10 cellular contexts compared by ENCODE assay signal in genomic region chrX:40090961-40091360, GRCh38. TPM values are rescaled to one million over a fixed set of nuclear protein-coding genes. Genes with fewer than 3 reads are reported as not detected.
DNase-seq lines count a peak whose midpoint lies in the region; ATAC-seq and TF ChIP-seq lines count a peak whose summit lies in the region.
"Had no signal": no experiment of that assay in that cellular context is flagged by ENCODE, and none has a peak within 500 bp of the region (broad histone marks: within the 10 kb centered on the region; RNA-seq: fewer than 3 reads in every experiment).

No MANE protein-coding gene starts in this region.

- ATAC-seq in naive thymus-derived CD4-positive, alpha-beta T cell: no peak
- ATAC-seq in HG03520 (IDR thresholded peaks at IDR 0.05; ENCODE audit: unreplicated experiment): no peak

- DNase-seq in BE2C: no peak
- peak; percentile 51 for DNase-seq in H7
- no peak for DNase-seq in ascending aorta (ENCODE audit: low spot score in 2 of 2)
- DNase-seq in naive thymus-derived CD4-positive, alpha-beta T cell: no peak
- no peak for DNase-seq in NCI-H1092 (lab: John Stamatoyannopoulos, UW)
- no peak for DNase-seq in NCI-H748 treated with DMSO at 0.1 percent for 48 hours (lab: John Stamatoyannopoulos, UW)
- DNase-seq in brain microvascular endothelial cell: no peak
- DNase-seq: NCI-H146, RPMI8226 had no signal

- H3K36me3 ChIP-seq in BE2C (no peaks in the 10 kb centered on the region; the same call in 1 of the 2 replicates), H7 (replicated peaks; ENCODE audit: control insufficient read depth, insufficient read depth, low read length) (no peaks in the 10 kb centered on the region), ascending aorta (no peaks in the 10 kb centered on the region), brain microvascular endothelial cell (replicated peaks) (no peaks in the 10 kb centered on the region)
- no peaks in the 10 kb centered on the region for H3K36me3 ChIP-seq in naive thymus-derived CD4-positive, alpha-beta T cell (ENCODE audit: control insufficient read depth in 2 of 3, insufficient read depth in 3 of 3, low read length in 3 of 3)

- H3K4me1 ChIP-seq in BE2C: peaks cover 15% of the 10 kb centered on the region; the same call in 1 of the 2 replicates
- H3K4me1 ChIP-seq in ascending aorta: peaks cover 0 to 5% of the 10 kb centered on the region in 2 donors
- peaks cover 16 to 38% of the 10 kb centered on the region in 2 donors for H3K4me1 ChIP-seq in naive thymus-derived CD4-positive, alpha-beta T cell (ENCODE audit: control insufficient read depth in 2 of 2, insufficient read depth in 2 of 2, low read length in 2 of 2)

- peak overlapping the region; percentile 61 to 83 (median 75) for H3K4me3 Mint-ChIP-seq in naive thymus-derived CD4-positive, alpha-beta T cell

- H3K27ac Mint-ChIP-seq in naive thymus-derived CD4-positive, alpha-beta T cell: peak overlapping the region in 3 of 9 donors; percentile 21 to 69 (median 63)

- TF ChIP-seq CTCF in BE2C (IDR thresholded peaks at IDR 0.05; ENCODE audit: low read depth, low read length) (no peak), ascending aorta (IDR thresholded peaks at IDR 0.05) (no peak), brain microvascular endothelial cell (IDR thresholded peaks at IDR 0.05; ENCODE audit: low read depth, low read length, missing control alignments) (no peak)

- peaks cover 0 to 4% (median 0%) of the 10 kb centered on the region in 5 donors for H3K36me3 Mint-ChIP-seq in naive thymus-derived CD4-positive, alpha-beta T cell

- POLR2A ChIA-PET in naive thymus-derived CD4-positive, alpha-beta T cell (lab: Charles Lee): interaction anchor here (0.6 to 1.5 kb wide), 5 partner anchors 60 to 87 kb away, joined by 3 to 5 read pairs (median 3); no protein-coding TSS in a partner anchor

- H3K27me3 ChIP-seq in BE2C: no peaks in the 10 kb centered on the region
- peaks cover 45% of the 10 kb centered on the region; the same call in 1 of the 2 replicates for H3K27me3 ChIP-seq in H7 (ENCODE audit: control insufficient read depth, insufficient read depth, low read length)
- no peaks in the 10 kb centered on the region for H3K27me3 ChIP-seq in ascending aorta
- H3K27me3 ChIP-seq in naive thymus-derived CD4-positive, alpha-beta T cell (ENCODE audit: control insufficient read depth in 2 of 2, insufficient read depth in 2 of 2, low read length in 2 of 2): no peaks in the 10 kb centered on the region
- no peaks in the 10 kb centered on the region for H3K27me3 ChIP-seq in brain microvascular endothelial cell (replicated peaks)

- H3K4me3 ChIP-seq in BE2C (ENCODE audit: low read depth, low read length) (peak overlapping the region; percentile 29), H7 (ENCODE audit: insufficient read depth, low read depth, low read length) (peak overlapping the region; percentile 53), ascending aorta (peak overlapping the region; percentile 43 to 65), brain microvascular endothelial cell (ENCODE audit: low read depth, low read length) (no peak overlapping the region)
- no peak overlapping the region for H3K4me3 ChIP-seq in naive thymus-derived CD4-positive, alpha-beta T cell (ENCODE audit: low read length)

- H3K4me1 Mint-ChIP-seq in naive thymus-derived CD4-positive, alpha-beta T cell: peaks cover 23 to 76% (median 62%) of the 10 kb centered on the region in 7 donors

- H3K27ac ChIP-seq in ascending aorta (peak overlapping the region; percentile 52 to 72), brain microvascular endothelial cell (no peak overlapping the region)
- no peak overlapping the region for H3K27ac ChIP-seq in naive thymus-derived CD4-positive, alpha-beta T cell (ENCODE audit: low read depth, low read length)

- H3K9me3 ChIP-seq in BE2C (no peaks in the 10 kb centered on the region), ascending aorta (no peaks in the 10 kb centered on the region)
- no peaks in the 10 kb centered on the region for H3K9me3 ChIP-seq in naive thymus-derived CD4-positive, alpha-beta T cell (ENCODE audit: control insufficient read depth in 2 of 3, low read length in 3 of 3)

- in situ Hi-C loops in brain microvascular endothelial cell (cut with HindIII; ENCODE audit: low pct_ligation_motif_present, low sequenced_read_pairs): no loop called here

- no peaks in the 10 kb centered on the region for H3K27me3 Mint-ChIP-seq in naive thymus-derived CD4-positive, alpha-beta T cell

- intact Hi-C loops in ascending aorta (cut with DNase I): loop anchor here (10.0 kb wide), 1 partner anchor 1286 kb away; the partner anchor contains the start of gene MID1IP1
- intact Hi-C loops in naive thymus-derived CD4-positive, alpha-beta T cell (cut with micrococcal nuclease): loop anchor here (10.0 kb wide), 2 partner anchors 276 to 554 kb away; partner anchors contain the start of gene CXorf38 (in 1 of the 2)

- CTCF ChIA-PET in naive thymus-derived CD4-positive, alpha-beta T cell (lab: Charles Lee): no interaction called here

- peaks cover 0 to 8% (median 0%) of the 10 kb centered on the region in 11 donors for H3K9me3 Mint-ChIP-seq in naive thymus-derived CD4-positive, alpha-beta T cell

RNA-seq across cellular contexts. Expression of gene BCOR, which starts 6.8 kb away (rescaled TPM):
- 61.8 TPM for polyA plus RNA-seq in BE2C (2012; ENCODE audit: insufficient read depth, insufficient read length, low read depth)
- total RNA-seq in H7 (2014; rRNA removed; shearing (Covaris generic)): 32.5 and 51.0 TPM in 2 replicates
- 26.7 TPM for total RNA-seq in ascending aorta
- total RNA-seq in naive thymus-derived CD4-positive, alpha-beta T cell: 10 to 100 TPM; 23.3 to 55.2 (median 43.3) TPM
- 1 to 10 TPM; 3.8 to 9.1 TPM for polyA plus RNA-seq in naive thymus-derived CD4-positive, alpha-beta T cell

Comparison
In these comparisons a context has a peak if more than half of its experiments do, and no peak if none do; other contexts are left out.
1. H3K4me3 ChIP-seq: peak in BE2C (single experiment), H7 (single experiment) and ascending aorta (2 of 2); none in naive thymus-derived CD4-positive, alpha-beta T cell (single experiment) and brain microvascular endothelial cell (single experiment).
2. H3K27ac ChIP-seq: peak in ascending aorta (2 of 2); none in naive thymus-derived CD4-positive, alpha-beta T cell (single experiment) and brain microvascular endothelial cell (single experiment).